ENCODE assay signal across 12 cellular contexts in genomic region chr12:120661432-120661831, GRCh38. TPM values are rescaled to one million over a fixed set of nuclear protein-coding genes. Genes with fewer than 3 reads are reported as not detected.
"Had no signal": no experiment of that assay in that cellular context is flagged by ENCODE, and none has a peak within 500 bp of the region (broad histone marks: within the 10 kb centered on the region; RNA-seq: fewer than 3 reads in every experiment).

No MANE protein-coding gene starts in this region.

- ATAC-seq: GM23338, HCT116 had no signal

- H3K4me3 ChIP-seq: GM23248, GM23338, HAP-1 had no signal

- H3K4me1 ChIP-seq: HAP-1 had no signal

- H3K9ac ChIP-seq: GM23248 had no signal

- FAIRE-seq: H1, H54 had no signal

- H3K9me3 Mint-ChIP-seq: GM23338, H9, HFFc6 had no signal

- H3K27ac ChIP-seq: GM23248 had no signal

- H2AFZ ChIP-seq: GM23248, GM23338 had no signal

- H3K36me3 ChIP-seq: HAP-1 had no signal

- H3K4me3 Mint-ChIP-seq: GM23338, H9, HFFc6 had no signal

- H3K4me2 ChIP-seq: GM23338 had no signal

- DNase-seq: GM23248, GOT3, H7, H9, HCEC 1CT, HFFc6 had no signal

- H3K9me3 ChIP-seq: HAP-1 had no signal

- H3K27ac Mint-ChIP-seq: GM23338, H9, HFFc6 had no signal

RNA-seq across cellular contexts. Expression of gene CABP1, which starts 21.0 kb away (rescaled TPM):
- total RNA-seq: GM23248, H4 had no signal
- polyA plus RNA-seq: GM23248 had no signal
